ENCODE assay signal across 1 cellular context in genomic region chr17:74427048-74427762, GRCh38.
A peak's percentile ranks its signal among the peaks of the same experiment; 100 is the strongest.
TF ChIP-seq lines count a peak whose summit lies in the region.

No MANE protein-coding gene starts in this region.

TF ChIP-seq in K562, 482 proteins besides CTCF, POLR2A, EP300 and RAD21:
- peak; percentile 19; the same call in 1 of the 2 replicates for TF ChIP-seq ZNF589 (CRISPR knock-in tag; IDR thresholded peaks at IDR 0.05; ENCODE audit: low read depth)
- TF ChIP-seq NR4A1 (CRISPR knock-in tag; IDR thresholded peaks at IDR 0.05): no peak
- TF ChIP-seq NR4A1 (tag; IDR thresholded peaks at IDR 0.05): 0 out of 2 replicates have a peak, but pooled peaks have one; percentile 22
- 0 out of 2 replicates have a peak, but pooled peaks have one; percentile 26 for TF ChIP-seq ZNF766 (CRISPR knock-in tag; conservative IDR thresholded peaks at IDR 0.05)
- 0 out of 2 replicates have a peak, but pooled peaks have one; percentile 11 for TF ChIP-seq ZNF263 (CRISPR knock-in tag; IDR thresholded peaks at IDR 0.05; ENCODE audit: borderline replicate concordance)
- no peak for TF ChIP-seq ZNF175 (CRISPR knock-in tag; IDR thresholded peaks at IDR 0.05; ENCODE audit: low read depth)
- TF ChIP-seq ARNT (IDR thresholded peaks at IDR 0.05): no peak
- TF ChIP-seq ELF1 (tag; IDR thresholded peaks at IDR 0.05): peak; percentile 62
- peak; percentile 8; the same call in 1 of the 2 replicates for TF ChIP-seq PHF8 (IDR thresholded peaks at IDR 0.05; ENCODE audit: borderline replicate concordance, low read length)
- TF ChIP-seq ZFX (CRISPR knock-in tag; IDR thresholded peaks at IDR 0.05): peak; percentile 43
- no peak for TF ChIP-seq NR2C2 (CRISPR knock-in tag; IDR thresholded peaks at IDR 0.05)
- 0 out of 2 replicates have a peak, but pooled peaks have one; percentile 17 for TF ChIP-seq NR2C2 (tag; IDR thresholded peaks at IDR 0.05)
- no peak for TF ChIP-seq TARDBP (IDR thresholded peaks at IDR 0.05)
- TF ChIP-seq CTCFL (IDR thresholded peaks at IDR 0.05; ENCODE audit: borderline replicate concordance, insufficient read depth, low read depth, low read length, poor library complexity, severe bottlenecking): no peak
- peak; percentile 58 for TF ChIP-seq ZNF444 (CRISPR knock-in tag; IDR thresholded peaks at IDR 0.05)
- TF ChIP-seq CEBPZ (IDR thresholded peaks at IDR 0.05; ENCODE audit: borderline replicate concordance, low read depth, low read length): no peak
- TF ChIP-seq DEAF1 (CRISPR knock-in tag; IDR thresholded peaks at IDR 0.05): no peak
- TF ChIP-seq RBM14 (IDR thresholded peaks at IDR 0.05; ENCODE audit: borderline replicate concordance, insufficient read depth, low read depth, low read length): no peak
- no peak for TF ChIP-seq CAMTA2 (CRISPR knock-in tag; conservative IDR thresholded peaks at IDR 0.05)
- TF ChIP-seq RBBP5 (IDR thresholded peaks at IDR 0.05; ENCODE audit: borderline replicate concordance, insufficient read depth, low read length, poor library complexity, severe bottlenecking): peak; percentile 14
- TF ChIP-seq USF1 (CRISPR knock-in tag; IDR thresholded peaks at IDR 0.05): 0 out of 2 replicates have a peak, but pooled peaks have one; percentile 21
TF ChIP-seq in K562: peak in this region for 11.
